Comparison of ENCODE assay signal across 9 cellular contexts in the genomic region with DNA sequence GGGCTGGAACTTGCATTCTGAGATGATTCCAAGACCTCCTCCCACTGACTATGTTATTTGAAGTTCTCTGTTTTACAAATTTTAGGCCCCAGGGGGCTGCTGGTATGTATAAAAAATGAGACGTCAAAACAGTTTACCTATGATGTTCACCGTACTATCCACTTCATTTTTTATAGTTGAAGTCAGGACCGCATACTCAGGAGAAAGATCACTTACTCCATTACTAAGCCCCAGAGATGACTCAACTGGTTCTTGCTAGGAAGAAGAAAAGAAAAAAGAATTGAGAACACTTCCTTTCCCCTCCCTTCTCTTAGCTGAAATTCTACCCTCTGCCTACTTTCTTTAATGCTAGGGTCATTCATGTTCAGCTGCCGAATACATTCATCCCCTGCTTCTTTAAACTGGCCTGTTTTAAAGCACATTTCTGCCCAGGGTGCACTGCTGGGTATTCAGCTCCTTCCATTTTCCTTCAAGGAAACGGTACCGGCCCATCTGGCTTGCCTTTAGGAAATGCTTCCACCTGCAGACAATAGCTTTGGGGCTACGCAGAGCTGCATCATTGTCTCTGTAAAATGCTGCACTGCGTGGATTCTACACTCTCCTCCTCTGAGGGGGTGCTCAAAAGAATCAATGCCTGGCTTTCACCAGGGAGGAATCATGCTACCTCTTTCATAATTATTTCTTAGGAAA.
DNase-seq lines count a peak whose midpoint lies in the region; TF ChIP-seq lines count a peak whose summit lies in the region.
"Had no signal": no experiment of that assay in that cellular context is flagged by ENCODE, and none has a peak within 500 bp of the region (broad histone marks: within the 10 kb centered on the region; RNA-seq: fewer than 3 reads in every experiment).

No MANE protein-coding gene starts in this region.

- peaks cover 6% of the 10 kb centered on the region for H3K36me3 ChIP-seq in brain microvascular endothelial cell (replicated peaks)
- H3K36me3 ChIP-seq in H7 (replicated peaks; ENCODE audit: control insufficient read depth, insufficient read depth, low read length): no peaks in the 10 kb centered on the region; the same call in 1 of the 2 replicates

- DNase-seq in ACHN (peak; percentile 9), HFF-Myc (ENCODE audit: extremely low read depth, low read depth) (peak; percentile 16), brain microvascular endothelial cell (peak; percentile 54), mesenteric fat pad (ENCODE audit: low spot score) (peak; percentile 18), NCI-H446 treated with DMSO at 0.1 percent for 48 hours (lab: John Stamatoyannopoulos, UW) (no peak), SKM-1 treated with dmso at 0.1 percent for 144 hours (lab: John Stamatoyannopoulos, UW; ENCODE audit: unreplicated experiment) (no peak), H7 (no peak)
- no peak for DNase-seq in activated effector memory CD4-positive, alpha-beta T cell treated with Interleukin-2 at 50 U/mL for 16 hours
- DNase-seq: activated CD4-positive, alpha-beta T cell treated with anti-CD3 and anti-CD28 coated beads, Interleukin-2, amount 50 U/mL, for 1 hour had no signal

- H3K27ac ChIP-seq in brain microvascular endothelial cell: peak overlapping the region; percentile 60

- TF ChIP-seq CTCF in HFF-Myc (IDR thresholded peaks at IDR 0.05; ENCODE audit: low read depth, low read length, missing control alignments) (no peak), brain microvascular endothelial cell (IDR thresholded peaks at IDR 0.05; ENCODE audit: low read depth, low read length, missing control alignments) (no peak)

- H3K4me3 ChIP-seq in HFF-Myc (replicated peaks; ENCODE audit: low read depth, low read length) (no peak overlapping the region), brain microvascular endothelial cell (ENCODE audit: low read depth, low read length) (no peak overlapping the region), H7 (ENCODE audit: insufficient read depth, low read depth, low read length) (no peak overlapping the region)

- no peaks in the 10 kb centered on the region for H3K27me3 ChIP-seq in brain microvascular endothelial cell (replicated peaks)
- H3K27me3 ChIP-seq in H7 (ENCODE audit: control insufficient read depth, insufficient read depth, low read length): no peaks in the 10 kb centered on the region

- in situ Hi-C loops in ACHN (cut with HindIII; ENCODE audit: low pct_ligation_motif_present, low pct_unique_long_range_greater_than_20kb, low sequenced_read_pairs) (no loop called here), brain microvascular endothelial cell (cut with HindIII; ENCODE audit: low pct_ligation_motif_present, low sequenced_read_pairs) (no loop called here)

Comparison
In these comparisons a context has a peak if more than half of its experiments do, and no peak if none do; other contexts are left out.
1. DNase-seq: peak in ACHN (single experiment), HFF-Myc (single experiment), brain microvascular endothelial cell (single experiment) and mesenteric fat pad (single experiment); none in NCI-H446 treated with DMSO at 0.1 percent for 48 hours (single experiment), activated effector memory CD4-positive, alpha-beta T cell treated with Interleukin-2 at 50 U/mL for 16 hours (single experiment), SKM-1 treated with dmso at 0.1 percent for 144 hours (single experiment) and H7 (single experiment).